ENCODE assay signal across 9 cellular contexts in genomic region chr11:69075421-69076128, GRCh38. TPM values are rescaled to one million over a fixed set of nuclear protein-coding genes. Genes with fewer than 3 reads are reported as not detected.
A peak's percentile ranks its signal among the peaks of the same experiment; 100 is the strongest.
DNase-seq lines count a peak whose midpoint lies in the region; ATAC-seq and TF ChIP-seq lines count a peak whose summit lies in the region.
"Had no signal": no experiment of that assay in that cellular context is flagged by ENCODE, and none has a peak within 500 bp of the region (broad histone marks: within the 10 kb centered on the region; RNA-seq: fewer than 3 reads in every experiment).

No MANE protein-coding gene starts in this region.

- H3K27ac ChIP-seq in HCT116 (ENCODE audit: low read depth, low read length) (peak overlapping the region; percentile 28; the same call in 1 of the 2 replicates), brain microvascular endothelial cell (peak overlapping the region; percentile 67)
- H3K27ac ChIP-seq: WERI-Rb-1 had no signal

- no peaks in the 10 kb centered on the region for H3K79me2 ChIP-seq in HCT116 (ENCODE audit: insufficient read depth, low read length)

- intact Hi-C loops in HCT116 (cut with micrococcal nuclease), result no loop called here

- CTCF ChIA-PET in HCT116 (lab: Charles Lee), result no interaction called here

- H3K27me3 ChIP-seq in HCT116 (ENCODE audit: insufficient read depth, low read length) (no peaks in the 10 kb centered on the region), brain microvascular endothelial cell (replicated peaks) (no peaks in the 10 kb centered on the region)

- in situ Hi-C loops in brain microvascular endothelial cell (cut with HindIII; ENCODE audit: low pct_ligation_motif_present, low sequenced_read_pairs), result no loop called here

- TF ChIP-seq POLR2A in HCT116 (IDR thresholded peaks at IDR 0.05; ENCODE audit: borderline replicate concordance, extremely low read depth, insufficient read depth, insufficient read length), result no peak

- no peak overlapping the region for H2AFZ ChIP-seq in HCT116 (ENCODE audit: low read depth, low read length, poor library complexity, severe bottlenecking)

- H3K4me3 ChIP-seq in HCT116 (replicated peaks in 1 of 2; ENCODE audit: low read depth in 1 of 2, low read length in 2 of 2), result no peak overlapping the region
- no peak overlapping the region for H3K4me3 ChIP-seq in brain microvascular endothelial cell (ENCODE audit: low read depth, low read length)

- RAD21 ChIA-PET in HCT116 (lab: Charles Lee; ENCODE audit: low non-redundant PET in 1 of 2, low total read pairs in 2 of 2, uncharacterized antibody in 2 of 2, unreplicated experiment in 2 of 2), result interaction anchor here in 1 of 2 experiments (0.7 kb wide), 1 partner anchor 31 kb away, joined by 3 read pairs; no protein-coding TSS in a partner anchor

- peaks cover 0 to 5% of the 10 kb centered on the region in 2 experiments; a peak in 2 of 4 replicates for H3K36me3 ChIP-seq in HCT116 (ENCODE audit: control insufficient read depth in 1 of 2, insufficient read depth in 2 of 2, low read length in 2 of 2)
- peaks cover 6% of the 10 kb centered on the region for H3K36me3 ChIP-seq in brain microvascular endothelial cell (replicated peaks)
- H3K36me3 ChIP-seq: WERI-Rb-1 had no signal

- no peak for TF ChIP-seq RAD21 in HCT116 (IDR thresholded peaks at IDR 0.05; ENCODE audit: low read depth)

- POLR2A ChIA-PET in HCT116 (lab: Charles Lee), result no interaction called here

- H3K4me1 ChIP-seq in HCT116 (ENCODE audit: control insufficient read depth in 1 of 2, insufficient read depth in 2 of 2, low read length in 2 of 2), result peaks cover 29 to 42% of the 10 kb centered on the region in 2 experiments

- H4K20me1 ChIP-seq in HCT116 (ENCODE audit: insufficient read depth), result no peaks in the 10 kb centered on the region

- peak overlapping the region; percentile 34 for H3K9ac ChIP-seq in HCT116 (ENCODE audit: low read length)

- H3K9me2 ChIP-seq in HCT116 (ENCODE audit: insufficient read depth), result no peaks in the 10 kb centered on the region

- ATAC-seq in HCT116 (peak; percentile 79), HG03135 (IDR thresholded peaks at IDR 0.05; ENCODE audit: unreplicated experiment) (no peak)

- DNase-seq in HCT116 (ENCODE audit: low read depth, low spot score), result peak; percentile 82
- DNase-seq in brain microvascular endothelial cell, result peak; percentile 93
- DNase-seq in iris pigment epithelial cell (ENCODE audit: low read depth), result peak; percentile 87
- peak; percentile 77 for DNase-seq in superior temporal gyrus (ENCODE audit: extremely low spot score)
- no peak for DNase-seq in NCI-H1417 (lab: John Stamatoyannopoulos, UW)
- no peak for DNase-seq in iPS-NIHi7 (ENCODE audit: extremely low spot score)
- DNase-seq in KG1 (lab: John Stamatoyannopoulos, UW), result no peak
- DNase-seq: WERI-Rb-1 had no signal

- H3K9me3 ChIP-seq in HCT116 (ENCODE audit: control insufficient read depth in 1 of 2, insufficient read depth in 1 of 2, low read depth in 1 of 2, low read length in 2 of 2), result no peaks in the 10 kb centered on the region

- BruUV-seq in HCT116 (replicated peaks; lab: Mats Ljungman, UMichigan), result TSS peak; percentile 42

- peak overlapping the region; percentile 56 for H3K4me2 ChIP-seq in HCT116 (ENCODE audit: low read length)

- TF ChIP-seq CTCF in HCT116 (IDR thresholded peaks at IDR 0.05 in 2 of 3, conservative IDR thresholded peaks at IDR 0.05 in 1 of 3; ENCODE audit: borderline replicate concordance in 1 of 3, insufficient read depth in 1 of 3, low read depth in 2 of 3, low read length in 2 of 3) (no peak), brain microvascular endothelial cell (IDR thresholded peaks at IDR 0.05; ENCODE audit: low read depth, low read length, missing control alignments) (no peak)

TF ChIP-seq in HCT116, 20 proteins besides CTCF, POLR2A, EP300 and RAD21:
- TF ChIP-seq ATF3 (IDR thresholded peaks at IDR 0.05), result no peak
- TF ChIP-seq POLR2AphosphoS5 (IDR thresholded peaks at IDR 0.05; ENCODE audit: low read depth, low read length), result no peak
- no peak for TF ChIP-seq REST (IDR thresholded peaks at IDR 0.05; ENCODE audit: low read depth)
- TF ChIP-seq EGR1 (IDR thresholded peaks at IDR 0.05; ENCODE audit: low read depth), result no peak
- no peak for TF ChIP-seq ZFX (IDR thresholded peaks at IDR 0.05)
- no peak for TF ChIP-seq ELF1 (IDR thresholded peaks at IDR 0.05; ENCODE audit: borderline replicate concordance, low read depth)
- TF ChIP-seq CBX3 (IDR thresholded peaks at IDR 0.05; ENCODE audit: low read depth), result no peak
- TF ChIP-seq MAX (IDR thresholded peaks at IDR 0.05), result no peak; the same call in 1 of the 2 replicates
- TF ChIP-seq EZH2 (IDR thresholded peaks at IDR 0.05), result no peak
- no peak for TF ChIP-seq SRF (IDR thresholded peaks at IDR 0.05; ENCODE audit: low read depth)
- TF ChIP-seq YY1 (IDR thresholded peaks at IDR 0.05; ENCODE audit: extremely low read depth, insufficient replicate concordance, low read depth, low read length), result no peak
- TF ChIP-seq SIN3A (IDR thresholded peaks at IDR 0.05; ENCODE audit: low read depth), result no peak
- TF ChIP-seq ZBTB33 (IDR thresholded peaks at IDR 0.05; ENCODE audit: extremely low read depth, insufficient replicate concordance, low read length), result no peak
- no peak; the same call in none of the 2 replicates for TF ChIP-seq JUND (IDR thresholded peaks at IDR 0.05)
- no peak for TF ChIP-seq ZNF274 (IDR thresholded peaks at IDR 0.05; ENCODE audit: low read depth, low read length)
- no peak for TF ChIP-seq EZH2phosphoT487 (IDR thresholded peaks at IDR 0.05; ENCODE audit: borderline replicate concordance)
- TF ChIP-seq SP1 (IDR thresholded peaks at IDR 0.05; ENCODE audit: low read depth), result no peak; the same call in 1 of the 2 replicates

RNA-seq across cellular contexts. Expression of gene TPCN2, which starts 26.8 kb away (rescaled TPM):
- total RNA-seq in HCT116 (2021; ENCODE audit: unreplicated experiment), result 15.2 TPM
- polyA plus RNA-seq in HCT116 (2012), result 7.1 and 7.8 TPM in 2 replicates

Comparison
In these comparisons a context has a peak if more than half of its experiments do, and no peak if none do; other contexts are left out.
1. DNase-seq: peak in HCT116 (single experiment), brain microvascular endothelial cell (single experiment), iris pigment epithelial cell (single experiment) and superior temporal gyrus (single experiment); none in NCI-H1417 (0 of 3), iPS-NIHi7 (single experiment) and KG1 (single experiment).